In genomic region chr12:74539765-74540526, GRCh38 we compare ENCODE assay signal across 1 cellular context.
TF ChIP-seq lines count a peak whose summit lies in the region.

No MANE protein-coding gene starts in this region.

TF ChIP-seq in GM23338, 12 proteins besides CTCF, POLR2A, EP300 and RAD21 (continued from another document):
- no peak for TF ChIP-seq ZNF462 (CRISPR knock-in tag; IDR thresholded peaks at IDR 0.05)
- no peak for TF ChIP-seq STAT1 (IDR thresholded peaks at IDR 0.05; ENCODE audit: unreplicated experiment)
- TF ChIP-seq REST (IDR thresholded peaks at IDR 0.05; ENCODE audit: unreplicated experiment), result no peak
- TF ChIP-seq NANOG (IDR thresholded peaks at IDR 0.05; ENCODE audit: borderline replicate concordance), result no peak
- TF ChIP-seq EZH2phosphoT487 (IDR thresholded peaks at IDR 0.05; ENCODE audit: unreplicated experiment), result no peak
- TF ChIP-seq ZNF331 (CRISPR knock-in tag; IDR thresholded peaks at IDR 0.05; ENCODE audit: low read depth), result no peak
- no peak for TF ChIP-seq POLR2AphosphoS5 (IDR thresholded peaks at IDR 0.05; ENCODE audit: low read depth)
- TF ChIP-seq EZH2 (IDR thresholded peaks at IDR 0.05; ENCODE audit: low read depth, unreplicated experiment), result no peak
- TF ChIP-seq CREB1 (CRISPR knock-in tag; IDR thresholded peaks at IDR 0.05; ENCODE audit: low read depth), result no peak
- no peak for TF ChIP-seq JUNB (IDR thresholded peaks at IDR 0.05; ENCODE audit: unreplicated experiment)
TF ChIP-seq in GM23338: peak in this region for 0.
